Comparison of ENCODE assay signal across 9 cellular contexts in the genomic region with DNA sequence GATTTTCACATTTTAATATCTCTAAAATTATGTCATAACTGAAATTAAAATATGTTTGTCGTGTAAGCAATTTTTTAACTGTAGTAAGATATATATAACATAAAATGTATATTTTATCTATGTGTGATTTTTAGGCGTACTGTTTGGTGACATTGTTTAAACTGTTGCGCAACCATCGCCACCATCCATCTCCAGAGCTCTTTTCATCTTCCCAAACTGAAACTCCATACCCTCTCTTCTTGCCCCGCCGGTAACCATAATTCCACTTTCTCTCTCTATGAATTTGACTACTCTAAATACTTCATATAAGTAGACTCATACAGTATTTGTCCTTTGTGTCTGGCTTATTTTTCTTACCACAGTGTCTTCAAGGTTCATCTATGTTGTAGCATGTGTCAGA.
"Had no signal": no experiment of that assay in that cellular context is flagged by ENCODE, and none has a peak within 500 bp of the region (broad histone marks: within the 10 kb centered on the region; RNA-seq: fewer than 3 reads in every experiment).

No MANE protein-coding gene starts in this region.

- H3K9me3 ChIP-seq: HAP-1 had no signal

- FAIRE-seq: HTR-8/SVneo had no signal

- H3K9ac ChIP-seq: KMS-11 had no signal

- DNase-seq: H7, HFFc6, Karpas-422, KBM-7 had no signal

- H3K27ac ChIP-seq: KMS-11 had no signal

- ATAC-seq: GM23338, HCT116 had no signal

- H3K4me2 ChIP-seq: GM23338, KMS-11 had no signal

- H2AFZ ChIP-seq: GM23338 had no signal

- H3K4me1 ChIP-seq: HAP-1 had no signal

- H3K4me3 ChIP-seq: GM23338, HAP-1 had no signal

- H3K36me3 ChIP-seq: HAP-1 had no signal
